27 cellular contexts compared by ENCODE assay signal in the genomic region with DNA sequence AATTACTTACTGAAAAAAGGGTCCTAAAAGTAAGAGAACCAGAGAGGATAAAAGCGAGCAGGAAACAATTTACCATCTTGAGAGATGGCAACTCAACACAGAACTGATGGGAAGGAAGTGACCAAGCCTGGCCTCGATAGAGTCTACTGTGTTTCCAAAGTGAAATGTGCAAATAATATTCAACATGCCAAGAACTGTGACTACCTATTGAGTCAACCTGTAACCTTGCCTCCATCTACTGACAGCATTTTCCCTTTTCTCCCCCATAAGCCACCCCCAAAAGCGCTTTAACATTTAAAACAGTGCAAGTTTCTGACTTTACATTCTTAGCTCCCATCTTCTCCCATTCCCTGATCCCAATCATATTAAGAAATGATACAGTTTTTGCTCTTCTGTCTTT.
"Had no signal": no experiment of that assay in that cellular context is flagged by ENCODE, and none has a peak within 500 bp of the region (broad histone marks: within the 10 kb centered on the region; RNA-seq: fewer than 3 reads in every experiment).

No MANE protein-coding gene starts in this region.

- H3K27ac ChIP-seq: adrenal gland, Peyer's patch, RWPE1, SJSA1, VCaP had no signal

- H3K4me1 ChIP-seq: adrenal gland, Peyer's patch had no signal

- H3K27me3 ChIP-seq: adrenal gland, Peyer's patch, SJSA1 had no signal

- H3K9me3 ChIP-seq: adrenal gland, Peyer's patch, SJSA1 had no signal

- ATAC-seq: activated CD4-positive, alpha-beta T cell treated with anti-CD3 and anti-CD28 coated beads for 36 hours; activated CD8-positive, alpha-beta T cell treated with anti-CD3 and anti-CD28 coated beads for 36 hours; SK-N-SH treated with all-trans-retinoic acid at 6 μM for 48 hours; T-cell had no signal

- H3K36me3 ChIP-seq: adrenal gland, Peyer's patch had no signal

- FAIRE-seq: TTC549 had no signal

- DNase-seq: activated CD4-positive, alpha-beta T cell treated with anti-CD3 and anti-CD28 coated beads for 36 hours; activated CD4-positive, alpha-beta T cell treated with anti-CD3 and anti-CD28 coated beads, Interleukin-2, amount 50 U/mL, for 1 hour; activated CD8-positive, alpha-beta memory T cell treated with anti-CD3 and anti-CD28 coated beads, Interleukin-2, amount 50 U/mL, for 4 hours; activated CD8-positive, alpha-beta T cell treated with anti-CD3 and anti-CD28 coated beads for 36 hours; activated naive CD4-positive, alpha-beta T cell treated with anti-CD3 and anti-CD28 coated beads, Interleukin-2, amount 50 U/mL, for 16 hours; activated naive CD8-positive, alpha-beta T cell treated with anti-CD3 and anti-CD28 coated beads, Interleukin-2, amount 10 ng/mL, durations not matched to agents 7 days and 5 days; activated T-cell treated with anti-CD3 and anti-CD28 coated beads, Interleukin-2, amount 50 U/mL, for 1 hour; adrenal gland; anterior cingulate cortex; Karpas-422; MM.1S; NCI-H1105; NCI-H1436; NCI-H187; NCI-H510A treated with DMSO at 0.1 percent for 48 hours; NK-92 treated with Interleukin-12 subunit alpha and Interleukin-12 subunit beta, amount 100 ng/mL, for 24 hours; OCI-M1; Peyer's patch; SHP77; T-cell; T-helper 2 cell; T1000 had no signal

- H3K4me3 ChIP-seq: adrenal gland, Peyer's patch, SJSA1 had no signal
